8 cellular contexts compared by ENCODE assay signal in the genomic region with DNA sequence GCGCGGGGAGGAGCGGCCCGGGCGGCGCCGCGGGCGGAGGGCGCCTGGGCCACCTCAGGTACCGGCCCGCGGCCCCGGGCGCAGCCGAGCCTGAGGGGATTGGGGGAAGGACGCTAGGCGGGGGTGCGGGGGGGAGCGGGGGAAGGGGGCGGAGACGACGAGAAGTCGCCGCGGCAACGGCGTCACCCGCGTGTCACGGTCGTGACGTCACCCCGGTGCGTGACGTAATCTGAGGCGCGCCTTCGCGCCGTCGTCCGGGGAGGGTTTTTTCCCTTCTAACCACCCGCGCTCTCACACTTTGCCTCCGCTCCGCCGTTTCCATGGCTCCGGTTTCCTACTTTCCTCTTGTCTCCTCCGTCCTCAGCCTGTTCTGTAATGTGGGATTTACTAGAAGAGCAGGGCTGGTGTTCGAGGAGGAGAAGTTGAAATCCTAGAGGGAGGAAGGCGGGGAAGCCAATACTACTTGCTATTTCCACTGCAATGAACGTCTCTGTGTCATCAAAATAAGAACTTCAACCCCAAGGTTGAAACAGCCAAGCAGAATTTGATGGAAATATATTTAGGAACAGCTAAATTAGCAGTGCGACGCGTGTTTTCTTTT. TPM values are rescaled to one million over a fixed set of nuclear protein-coding genes. Genes with fewer than 3 reads are reported as not detected.
DNase-seq lines count a peak whose midpoint lies in the region; ATAC-seq and TF ChIP-seq lines count a peak whose summit lies in the region.

Gene BRAF (minus strand): TSS at position 109 of the 601 bp plus-strand sequence. CDS start 226 bp downstream, outside the sequence.

- DNase-seq in DMS53 treated with DMSO at 0.1 percent for 48 hours (lab: John Stamatoyannopoulos, UW; ENCODE audit: unreplicated experiment) = peak; percentile 71
- peak; percentile 85 to 96 (median 94) for DNase-seq in Peyer's patch
- DNase-seq in activated T-helper 1 cell treated with Interleukin-2 at 50 U/mL for 16 hours (ENCODE audit: low read depth) = peak; percentile 89
- DNase-seq in esophagus squamous epithelium (lab: John Stamatoyannopoulos, UW) = peak; percentile 46
- DNase-seq in myocyte (ENCODE audit: low read depth) = peak; percentile 95
- peak; percentile 82 to 90 for DNase-seq in stimulated activated CD8-positive, alpha-beta memory T cell treated with anti-CD3 and anti-CD28 coated beads, Interleukin-7, amount 100 ng/mL, for 4 hours (ENCODE audit: low read depth in 2 of 2)

- WGBS in esophagus squamous epithelium, 2 donors = 1 to 3% methylated on average over 10 to 35 of the region's 56 CpGs

- no peak for TF ChIP-seq CTCF in Peyer's patch (IDR thresholded peaks at IDR 0.05)
- no peak for TF ChIP-seq CTCF in esophagus squamous epithelium (IDR thresholded peaks at IDR 0.05)

- H3K27ac ChIP-seq in KOPT-K1 (ENCODE audit: low read depth, low read length, poor library complexity, severe bottlenecking) = peak within 1 kb of the TSS; percentile 79
- peak within 1 kb of the TSS; percentile 92 to 98 (median 97) for H3K27ac ChIP-seq in Peyer's patch
- H3K27ac ChIP-seq in esophagus squamous epithelium = peak within 1 kb of the TSS; percentile 91 to 100 (median 97)

- no peaks in the 10 kb centered on the region for H3K27me3 ChIP-seq in Peyer's patch
- no peaks in the 10 kb centered on the region for H3K27me3 ChIP-seq in esophagus squamous epithelium

- H3K9me3 ChIP-seq in KOPT-K1 (ENCODE audit: insufficient read depth, low read length, poor library complexity, severe bottlenecking) (no peaks in the 10 kb centered on the region), Peyer's patch (no peaks in the 10 kb centered on the region), esophagus squamous epithelium (no peaks in the 10 kb centered on the region)

- no peaks in the 10 kb centered on the region for H3K36me3 ChIP-seq in KOPT-K1 (ENCODE audit: insufficient read depth, low read length)
- no peaks in the 10 kb centered on the region for H3K36me3 ChIP-seq in Peyer's patch
- no peaks in the 10 kb centered on the region for H3K36me3 ChIP-seq in esophagus squamous epithelium

- H3K4me3 ChIP-seq in Peyer's patch (peak within 1 kb of the TSS; percentile 89 to 99 (median 93)), esophagus squamous epithelium (peak within 1 kb of the TSS; percentile 67 to 100 (median 92))

- TF ChIP-seq POLR2A in Peyer's patch (IDR thresholded peaks at IDR 0.05) (peak in 1 of 2 donors; percentile 4), esophagus squamous epithelium (IDR thresholded peaks at IDR 0.05) (peak in 1 of 4 donors; percentile 19)

- peak; percentile 33 for ATAC-seq in GM21786 (IDR thresholded peaks at IDR 0.05; ENCODE audit: unreplicated experiment)

- intact Hi-C loops in esophagus squamous epithelium (cut with DNase I) = no loop called here

- H3K4me1 ChIP-seq in Peyer's patch = peaks cover 0 to 13% (median 0%) of the 10 kb centered on the region in 4 donors
- peaks cover 0 to 48% (median 17%) of the 10 kb centered on the region in 3 donors for H3K4me1 ChIP-seq in esophagus squamous epithelium

RNA-seq across cellular contexts. Expression of gene BRAF, which starts in this region (rescaled TPM):
- total RNA-seq in Peyer's patch (10 to 100 TPM; 26.3 to 97.4 (median 47.6) TPM), esophagus squamous epithelium (10 to 100 TPM in 3 of 4 donors, 1 to 10 TPM in 1; 10.0 to 40.6 (median 20.6) TPM), myocyte (16.8 and 18.1 TPM in 2 replicates)
- polyA plus RNA-seq in myocyte (2012) = 8.4 TPM

Comparison
In these comparisons a context has a peak if more than half of its experiments do, and no peak if none do; other contexts are left out.
1. Peak in every context shown above with its lines: DNase-seq, ATAC-seq, H3K4me3 ChIP-seq and H3K27ac ChIP-seq.